In the genomic region with DNA sequence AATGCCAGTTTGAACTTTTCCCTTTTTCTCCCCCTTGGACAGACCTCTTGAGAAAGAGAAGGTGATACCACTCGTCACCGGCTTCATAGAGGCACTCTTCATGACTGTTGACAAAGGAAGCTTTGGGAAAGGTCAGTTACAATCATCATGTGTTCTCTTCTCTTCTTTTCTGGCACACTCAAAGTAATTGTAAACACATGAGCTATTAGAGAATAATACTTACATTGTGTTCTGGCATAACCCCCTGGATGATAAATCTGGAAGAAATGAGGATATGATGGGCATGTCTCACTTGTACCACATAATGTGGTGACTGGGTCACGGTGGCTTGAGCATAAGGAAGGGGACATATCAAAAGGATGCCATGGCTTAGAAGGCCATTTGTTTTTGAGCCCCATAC, we compare ENCODE assay signal across 1 cellular context.
TF ChIP-seq lines count a peak whose summit lies in the region.

No MANE protein-coding gene starts in this region.

TF ChIP-seq in HepG2, 621 proteins besides CTCF, POLR2A, EP300 and RAD21 (continued from another document):
- TF ChIP-seq ZNF564 (CRISPR knock-in tag; IDR thresholded peaks at IDR 0.05) (no peak), ZBTB7A (CRISPR knock-in tag; IDR thresholded peaks at IDR 0.05) (no peak), KLF12 (CRISPR knock-in tag; IDR thresholded peaks at IDR 0.05; ENCODE audit: borderline replicate concordance) (no peak), MLLT10 (CRISPR knock-in tag; IDR thresholded peaks at IDR 0.05) (no peak), SRSF9 (IDR thresholded peaks at IDR 0.05; ENCODE audit: borderline replicate concordance, insufficient read depth, low read depth, low read length, poor library complexity, severe bottlenecking) (no peak), NR1H2 (CRISPR knock-in tag; IDR thresholded peaks at IDR 0.05; ENCODE audit: borderline replicate concordance, low read depth) (no peak), MAF1 (CRISPR knock-in tag; IDR thresholded peaks at IDR 0.05; ENCODE audit: borderline replicate concordance) (no peak), ZBTB3 (CRISPR knock-in tag; IDR thresholded peaks at IDR 0.05; ENCODE audit: borderline replicate concordance, low read depth) (no peak), RCOR2 (CRISPR knock-in tag; IDR thresholded peaks at IDR 0.05) (no peak), PLRG1 (conservative IDR thresholded peaks at IDR 0.05) (no peak), ZNF557 (CRISPR knock-in tag; IDR thresholded peaks at IDR 0.05) (no peak), ZNF382 (CRISPR knock-in tag; IDR thresholded peaks at IDR 0.05; ENCODE audit: borderline replicate concordance) (no peak)
- TF ChIP-seq, protein P1, sequence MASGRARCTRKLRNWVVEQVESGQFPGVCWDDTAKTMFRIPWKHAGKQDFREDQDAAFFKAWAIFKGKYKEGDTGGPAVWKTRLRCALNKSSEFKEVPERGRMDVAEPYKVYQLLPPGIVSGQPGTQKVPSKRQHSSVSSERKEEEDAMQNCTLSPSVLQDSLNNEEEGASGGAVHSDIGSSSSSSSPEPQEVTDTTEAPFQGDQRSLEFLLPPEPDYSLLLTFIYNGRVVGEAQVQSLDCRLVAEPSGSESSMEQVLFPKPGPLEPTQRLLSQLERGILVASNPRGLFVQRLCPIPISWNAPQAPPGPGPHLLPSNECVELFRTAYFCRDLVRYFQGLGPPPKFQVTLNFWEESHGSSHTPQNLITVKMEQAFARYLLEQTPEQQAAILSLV (CRISPR knock-in tag; IDR thresholded peaks at IDR 0.05; ENCODE audit: borderline replicate concordance), result no peak
- TF ChIP-seq, protein P2, sequence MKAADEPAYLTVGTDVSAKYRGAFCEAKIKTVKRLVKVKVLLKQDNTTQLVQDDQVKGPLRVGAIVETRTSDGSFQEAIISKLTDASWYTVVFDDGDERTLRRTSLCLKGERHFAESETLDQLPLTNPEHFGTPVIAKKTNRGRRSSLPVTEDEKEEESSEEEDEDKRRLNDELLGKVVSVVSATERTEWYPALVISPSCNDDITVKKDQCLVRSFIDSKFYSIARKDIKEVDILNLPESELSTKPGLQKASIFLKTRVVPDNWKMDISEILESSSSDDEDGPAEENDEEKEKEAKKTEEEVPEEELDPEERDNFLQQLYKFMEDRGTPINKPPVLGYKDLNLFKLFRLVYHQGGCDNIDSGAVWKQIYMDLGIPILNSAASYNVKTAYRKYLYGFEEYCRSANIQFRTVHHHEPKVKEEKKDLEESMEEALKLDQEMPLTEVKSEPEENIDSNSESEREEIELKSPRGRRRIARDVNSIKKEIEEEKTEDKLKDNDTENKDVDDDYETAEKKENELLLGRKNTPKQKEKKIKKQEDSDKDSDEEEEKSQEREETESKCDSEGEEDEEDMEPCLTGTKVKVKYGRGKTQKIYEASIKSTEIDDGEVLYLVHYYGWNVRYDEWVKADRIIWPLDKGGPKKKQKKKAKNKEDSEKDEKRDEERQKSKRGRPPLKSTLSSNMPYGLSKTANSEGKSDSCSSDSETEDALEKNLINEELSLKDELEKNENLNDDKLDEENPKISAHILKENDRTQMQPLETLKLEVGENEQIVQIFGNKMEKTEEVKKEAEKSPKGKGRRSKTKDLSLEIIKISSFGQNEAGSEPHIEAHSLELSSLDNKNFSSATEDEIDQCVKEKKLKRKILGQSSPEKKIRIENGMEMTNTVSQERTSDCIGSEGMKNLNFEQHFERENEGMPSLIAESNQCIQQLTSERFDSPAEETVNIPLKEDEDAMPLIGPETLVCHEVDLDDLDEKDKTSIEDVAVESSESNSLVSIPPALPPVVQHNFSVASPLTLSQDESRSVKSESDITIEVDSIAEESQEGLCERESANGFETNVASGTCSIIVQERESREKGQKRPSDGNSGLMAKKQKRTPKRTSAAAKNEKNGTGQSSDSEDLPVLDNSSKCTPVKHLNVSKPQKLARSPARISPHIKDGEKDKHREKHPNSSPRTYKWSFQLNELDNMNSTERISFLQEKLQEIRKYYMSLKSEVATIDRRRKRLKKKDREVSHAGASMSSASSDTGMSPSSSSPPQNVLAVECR (CRISPR knock-in tag; IDR thresholded peaks at IDR 0.05; ENCODE audit: borderline replicate concordance), result no peak
- TF ChIP-seq, protein P3, sequence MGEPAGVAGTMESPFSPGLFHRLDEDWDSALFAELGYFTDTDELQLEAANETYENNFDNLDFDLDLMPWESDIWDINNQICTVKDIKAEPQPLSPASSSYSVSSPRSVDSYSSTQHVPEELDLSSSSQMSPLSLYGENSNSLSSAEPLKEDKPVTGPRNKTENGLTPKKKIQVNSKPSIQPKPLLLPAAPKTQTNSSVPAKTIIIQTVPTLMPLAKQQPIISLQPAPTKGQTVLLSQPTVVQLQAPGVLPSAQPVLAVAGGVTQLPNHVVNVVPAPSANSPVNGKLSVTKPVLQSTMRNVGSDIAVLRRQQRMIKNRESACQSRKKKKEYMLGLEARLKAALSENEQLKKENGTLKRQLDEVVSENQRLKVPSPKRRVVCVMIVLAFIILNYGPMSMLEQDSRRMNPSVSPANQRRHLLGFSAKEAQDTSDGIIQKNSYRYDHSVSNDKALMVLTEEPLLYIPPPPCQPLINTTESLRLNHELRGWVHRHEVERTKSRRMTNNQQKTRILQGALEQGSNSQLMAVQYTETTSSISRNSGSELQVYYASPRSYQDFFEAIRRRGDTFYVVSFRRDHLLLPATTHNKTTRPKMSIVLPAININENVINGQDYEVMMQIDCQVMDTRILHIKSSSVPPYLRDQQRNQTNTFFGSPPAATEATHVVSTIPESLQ (CRISPR knock-in tag; conservative IDR thresholded peaks at IDR 0.05), result no peak
- TF ChIP-seq, protein P4, sequence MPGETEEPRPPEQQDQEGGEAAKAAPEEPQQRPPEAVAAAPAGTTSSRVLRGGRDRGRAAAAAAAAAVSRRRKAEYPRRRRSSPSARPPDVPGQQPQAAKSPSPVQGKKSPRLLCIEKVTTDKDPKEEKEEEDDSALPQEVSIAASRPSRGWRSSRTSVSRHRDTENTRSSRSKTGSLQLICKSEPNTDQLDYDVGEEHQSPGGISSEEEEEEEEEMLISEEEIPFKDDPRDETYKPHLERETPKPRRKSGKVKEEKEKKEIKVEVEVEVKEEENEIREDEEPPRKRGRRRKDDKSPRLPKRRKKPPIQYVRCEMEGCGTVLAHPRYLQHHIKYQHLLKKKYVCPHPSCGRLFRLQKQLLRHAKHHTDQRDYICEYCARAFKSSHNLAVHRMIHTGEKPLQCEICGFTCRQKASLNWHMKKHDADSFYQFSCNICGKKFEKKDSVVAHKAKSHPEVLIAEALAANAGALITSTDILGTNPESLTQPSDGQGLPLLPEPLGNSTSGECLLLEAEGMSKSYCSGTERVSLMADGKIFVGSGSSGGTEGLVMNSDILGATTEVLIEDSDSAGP (CRISPR knock-in tag; IDR thresholded peaks at IDR 0.05; ENCODE audit: borderline replicate concordance), result no peak
